ENCODE assay signal across 1 cellular context in the genomic region with DNA sequence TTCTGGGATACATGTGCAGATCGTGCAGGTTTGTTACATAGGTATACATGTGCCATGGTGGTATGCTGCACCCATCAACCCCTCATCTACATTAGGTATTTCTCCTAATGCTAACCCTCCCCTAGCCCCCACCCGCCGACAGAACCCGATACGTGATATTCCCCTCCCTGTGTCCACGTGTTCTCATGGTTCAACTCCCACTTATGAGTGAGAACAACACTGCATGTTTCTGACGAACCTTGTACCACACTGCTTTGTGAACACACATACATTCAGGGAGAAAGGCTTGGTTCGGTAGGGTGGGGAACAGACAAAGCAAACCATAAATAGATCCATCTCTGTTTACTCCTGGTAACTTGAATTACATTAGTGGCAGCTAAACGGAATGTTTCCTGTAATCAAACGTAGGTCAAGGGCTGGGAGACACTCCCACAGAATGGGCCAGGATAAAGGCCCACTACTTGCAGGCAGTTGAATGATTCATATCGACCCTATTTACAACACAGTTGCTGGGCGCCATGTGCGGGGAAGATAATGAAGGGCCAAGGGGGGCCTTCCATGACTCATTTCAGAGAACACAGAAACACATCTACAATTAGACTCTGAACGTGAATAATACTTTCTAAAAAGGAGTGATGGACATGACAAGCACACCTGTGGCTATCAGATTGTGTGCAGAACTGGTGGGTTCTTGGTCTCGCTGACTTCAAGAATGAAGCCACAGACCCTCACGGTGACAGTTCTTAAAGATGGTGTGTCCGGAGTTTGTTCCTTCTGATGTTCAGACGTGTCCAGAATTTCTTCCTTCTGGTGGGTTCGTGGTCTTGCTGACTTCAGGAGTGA.
A peak's percentile ranks its signal among the peaks of the same experiment; 100 is the strongest.
TF ChIP-seq lines count a peak whose summit lies in the region.

No MANE protein-coding gene starts in this region.

TF ChIP-seq in K562, 482 proteins besides CTCF, POLR2A, EP300 and RAD21 (continued from another document):
- TF ChIP-seq MYC (IDR thresholded peaks at IDR 0.05; ENCODE audit: low read depth, low read length) (peak; percentile 79), MYC (CRISPR knock-in tag; IDR thresholded peaks at IDR 0.05; ENCODE audit: borderline replicate concordance, low read depth) (no peak), SREBF1 (IDR thresholded peaks at IDR 0.05; ENCODE audit: borderline replicate concordance, low read depth, low read length) (no peak), CREM (IDR thresholded peaks at IDR 0.05; ENCODE audit: low read depth) (peak; percentile 69), MEF2A (IDR thresholded peaks at IDR 0.05; ENCODE audit: control insufficient read depth, low read depth, low read length) (peak; percentile 12; the same call in 1 of the 2 replicates), RUNX1 (IDR thresholded peaks at IDR 0.05; ENCODE audit: low read depth) (0 out of 2 replicates have a peak, but pooled peaks have one; percentile 43), BCOR (IDR thresholded peaks at IDR 0.05) (peak; percentile 59; the same call in 1 of the 2 replicates), KDM1A (IDR thresholded peaks at IDR 0.05) (peak; percentile 84 to 87), CCNT2 (IDR thresholded peaks at IDR 0.05; ENCODE audit: borderline replicate concordance, extremely low read depth, insufficient read length, low read depth, low read length) (peak; percentile 21), RFX1 (IDR thresholded peaks at IDR 0.05) (peak; percentile 45; the same call in 1 of the 2 replicates), SMARCC2 (IDR thresholded peaks at IDR 0.05; ENCODE audit: low read depth) (peak; percentile 98), SLC30A9 (CRISPR knock-in tag; IDR thresholded peaks at IDR 0.05) (no peak), RAD51 (IDR thresholded peaks at IDR 0.05; ENCODE audit: borderline replicate concordance, low read depth) (peak; percentile 25; the same call in 1 of the 2 replicates), SRF (CRISPR knock-in tag; IDR thresholded peaks at IDR 0.05) (no peak), CBFA2T2 (conservative IDR thresholded peaks at IDR 0.05) (peak; percentile 94), TEAD1 (CRISPR knock-in tag; IDR thresholded peaks at IDR 0.05) (peak in 1 of 2 experiments; percentile 33; a peak in 1 of 4 replicates), GATA2 (CRISPR knock-in tag; IDR thresholded peaks at IDR 0.05) (peak; percentile 88), ARNT (IDR thresholded peaks at IDR 0.05) (peak; percentile 61 to 81; a peak in 2 of 4 replicates), CHCHD3 (CRISPR knock-in tag; IDR thresholded peaks at IDR 0.05) (no peak), FOXJ2 (tag; IDR thresholded peaks at IDR 0.05) (peak; percentile 68; the same call in 1 of the 2 replicates), LEF1 (IDR thresholded peaks at IDR 0.05) (peak; percentile 93), CBFA2T3 (IDR thresholded peaks at IDR 0.05) (peak; percentile 97), ZNF316 (IDR thresholded peaks at IDR 0.05) (no peak), SUPT5H (IDR thresholded peaks at IDR 0.05) (no peak), MEIS2 (IDR thresholded peaks at IDR 0.05; ENCODE audit: partially characterized antibody) (peak; percentile 90), MAZ (CRISPR knock-in tag; conservative IDR thresholded peaks at IDR 0.05 in 1 of 2, IDR thresholded peaks at IDR 0.05 in 1 of 2) (peak in 1 of 2 experiments; percentile 32; a peak in 1 of 4 replicates), ZNF707 (CRISPR knock-in tag; conservative IDR thresholded peaks at IDR 0.05) (no peak), FOXK1 (CRISPR knock-in tag; IDR thresholded peaks at IDR 0.05; ENCODE audit: borderline replicate concordance) (peak; percentile 35; the same call in 1 of the 2 replicates), RNF2 (IDR thresholded peaks at IDR 0.05) (peak; percentile 93), CEBPG (CRISPR knock-in tag; IDR thresholded peaks at IDR 0.05) (peak; percentile 13; the same call in 1 of the 2 replicates), CEBPG (tag; conservative IDR thresholded peaks at IDR 0.05 in 1 of 2, IDR thresholded peaks at IDR 0.05 in 1 of 2) (no peak)
- TF ChIP-seq, protein P1, sequence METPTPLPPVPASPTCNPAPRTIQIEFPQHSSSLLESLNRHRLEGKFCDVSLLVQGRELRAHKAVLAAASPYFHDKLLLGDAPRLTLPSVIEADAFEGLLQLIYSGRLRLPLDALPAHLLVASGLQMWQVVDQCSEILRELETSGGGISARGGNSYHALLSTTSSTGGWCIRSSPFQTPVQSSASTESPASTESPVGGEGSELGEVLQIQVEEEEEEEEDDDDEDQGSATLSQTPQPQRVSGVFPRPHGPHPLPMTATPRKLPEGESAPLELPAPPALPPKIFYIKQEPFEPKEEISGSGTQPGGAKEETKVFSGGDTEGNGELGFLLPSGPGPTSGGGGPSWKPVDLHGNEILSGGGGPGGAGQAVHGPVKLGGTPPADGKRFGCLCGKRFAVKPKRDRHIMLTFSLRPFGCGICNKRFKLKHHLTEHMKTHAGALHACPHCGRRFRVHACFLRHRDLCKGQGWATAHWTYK (CRISPR knock-in tag; IDR thresholded peaks at IDR 0.05) = no peak
- TF ChIP-seq, protein P2, sequence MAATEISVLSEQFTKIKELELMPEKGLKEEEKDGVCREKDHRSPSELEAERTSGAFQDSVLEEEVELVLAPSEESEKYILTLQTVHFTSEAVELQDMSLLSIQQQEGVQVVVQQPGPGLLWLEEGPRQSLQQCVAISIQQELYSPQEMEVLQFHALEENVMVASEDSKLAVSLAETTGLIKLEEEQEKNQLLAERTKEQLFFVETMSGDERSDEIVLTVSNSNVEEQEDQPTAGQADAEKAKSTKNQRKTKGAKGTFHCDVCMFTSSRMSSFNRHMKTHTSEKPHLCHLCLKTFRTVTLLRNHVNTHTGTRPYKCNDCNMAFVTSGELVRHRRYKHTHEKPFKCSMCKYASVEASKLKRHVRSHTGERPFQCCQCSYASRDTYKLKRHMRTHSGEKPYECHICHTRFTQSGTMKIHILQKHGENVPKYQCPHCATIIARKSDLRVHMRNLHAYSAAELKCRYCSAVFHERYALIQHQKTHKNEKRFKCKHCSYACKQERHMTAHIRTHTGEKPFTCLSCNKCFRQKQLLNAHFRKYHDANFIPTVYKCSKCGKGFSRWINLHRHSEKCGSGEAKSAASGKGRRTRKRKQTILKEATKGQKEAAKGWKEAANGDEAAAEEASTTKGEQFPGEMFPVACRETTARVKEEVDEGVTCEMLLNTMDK (IDR thresholded peaks at IDR 0.05; ENCODE audit: borderline replicate concordance, insufficient read depth, low read depth, low read length, poor library complexity, severe bottlenecking) = no peak
- TF ChIP-seq, protein P3, sequence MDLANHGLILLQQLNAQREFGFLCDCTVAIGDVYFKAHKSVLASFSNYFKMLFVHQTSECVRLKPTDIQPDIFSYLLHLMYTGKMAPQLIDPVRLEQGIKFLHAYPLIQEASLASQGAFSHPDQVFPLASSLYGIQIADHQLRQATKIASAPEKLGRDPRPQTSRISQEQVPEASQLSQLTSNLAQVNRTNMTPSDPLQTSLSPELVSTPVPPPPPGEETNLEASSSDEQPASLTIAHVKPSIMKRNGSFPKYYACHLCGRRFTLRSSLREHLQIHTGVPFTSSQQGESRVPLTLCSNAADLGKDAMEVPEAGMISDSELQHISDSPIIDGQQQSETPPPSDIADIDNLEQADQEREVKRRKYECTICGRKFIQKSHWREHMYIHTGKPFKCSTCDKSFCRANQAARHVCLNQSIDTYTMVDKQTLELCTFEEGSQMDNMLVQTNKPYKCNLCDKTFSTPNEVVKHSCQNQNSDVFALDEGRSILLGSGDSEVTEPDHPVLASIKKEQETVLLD (IDR thresholded peaks at IDR 0.05) = peak; percentile 67; the same call in 1 of the 2 replicates
- TF ChIP-seq, protein P4, sequence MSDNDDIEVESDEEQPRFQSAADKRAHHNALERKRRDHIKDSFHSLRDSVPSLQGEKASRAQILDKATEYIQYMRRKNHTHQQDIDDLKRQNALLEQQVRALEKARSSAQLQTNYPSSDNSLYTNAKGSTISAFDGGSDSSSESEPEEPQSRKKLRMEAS (CRISPR knock-in tag; IDR thresholded peaks at IDR 0.05) = peak; percentile 82
